In the genomic region with DNA sequence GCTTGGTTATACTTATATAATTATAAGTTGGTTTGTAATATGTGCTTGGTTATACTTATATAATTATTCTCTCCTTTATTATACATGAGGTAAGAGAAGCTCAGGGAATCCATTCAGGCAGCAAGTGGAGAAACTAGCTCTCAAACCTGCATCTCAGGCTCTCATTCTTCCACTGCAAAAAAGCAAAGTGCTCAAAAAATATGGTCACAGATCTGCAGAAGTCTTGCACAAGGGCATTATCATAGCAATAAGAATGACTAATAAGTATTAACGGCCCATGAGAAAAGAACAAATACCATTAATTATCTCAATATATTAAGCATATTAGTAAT, we compare ENCODE assay signal across 8 cellular contexts. TPM values are rescaled to one million over a fixed set of nuclear protein-coding genes. Genes with fewer than 3 reads are reported as not detected.
DNase-seq lines count a peak whose midpoint lies in the region; ATAC-seq and TF ChIP-seq lines count a peak whose summit lies in the region.

No MANE protein-coding gene starts in this region.

- no peaks in the 10 kb centered on the region for H3K27me3 ChIP-seq in left ventricle myocardium inferior (ENCODE audit: low read depth)

- no peak for TF ChIP-seq CTCF in left ventricle myocardium inferior (IDR thresholded peaks at IDR 0.05; ENCODE audit: borderline replicate concordance)
- no peak for TF ChIP-seq CTCF in GM10266 (IDR thresholded peaks at IDR 0.05; ENCODE audit: control insufficient read depth, insufficient read depth, low read depth, missing control alignments)

- H3K36me3 Mint-ChIP-seq in activated T-helper 1 cell treated with anti-CD3 and anti-CD28 coated beads, Interleukin-12 subunit alpha, Interleukin-12 subunit beta, Interleukin-2, Interleukin-4 antibody, amounts not matched to agents 30 ng/mL and 10 ng/mL and 1 ng/mL, durations not matched to agents 14 hours and 24 hours and 36 hours (ENCODE audit: low read depth) = peaks cover 2% of the 10 kb centered on the region
- H3K36me3 Mint-ChIP-seq in memory B cell = no peaks in the 10 kb centered on the region

- H3K9me3 ChIP-seq in left ventricle myocardium inferior (replicated peaks) = no peaks in the 10 kb centered on the region

- peaks cover 41% of the 10 kb centered on the region for H3K4me1 Mint-ChIP-seq in activated T-helper 1 cell treated with anti-CD3 and anti-CD28 coated beads, Interleukin-12 subunit alpha, Interleukin-12 subunit beta, Interleukin-2, Interleukin-4 antibody, amounts not matched to agents 30 ng/mL and 10 ng/mL and 1 ng/mL, durations not matched to agents 14 hours and 24 hours and 36 hours (ENCODE audit: low read depth)
- peaks cover 12% of the 10 kb centered on the region for H3K4me1 Mint-ChIP-seq in memory B cell

- H3K27ac ChIP-seq in left ventricle myocardium inferior (replicated peaks) = peak overlapping the region; percentile 85

- intact Hi-C loops in left ventricle myocardium inferior (cut with micrococcal nuclease) = no loop called here
- intact Hi-C loops in Right ventricle myocardium inferior (cut with DNase I) = loop anchor here (1.0 to 10.0 kb wide), 2 partner anchors 17 to 260 kb away; a partner anchor contains a TSS
- intact Hi-C loops in activated T-helper 1 cell treated with anti-CD3 and anti-CD28 coated beads, Interleukin-12 subunit alpha, Interleukin-12 subunit beta, Interleukin-2, Interleukin-4 antibody, amounts not matched to agents 30 ng/mL and 10 ng/mL and 1 ng/mL, durations not matched to agents 14 hours and 24 hours and 36 hours (cut with micrococcal nuclease) = loop anchor here (1.0 to 5.0 kb wide), 5 partner anchors 17 to 528 kb away; a partner anchor contains a TSS

- no peaks in the 10 kb centered on the region for H3K9me3 Mint-ChIP-seq in activated T-helper 1 cell treated with anti-CD3 and anti-CD28 coated beads, Interleukin-12 subunit alpha, Interleukin-12 subunit beta, Interleukin-2, Interleukin-4 antibody, amounts not matched to agents 30 ng/mL and 10 ng/mL and 1 ng/mL, durations not matched to agents 14 hours and 24 hours and 36 hours
- no peaks in the 10 kb centered on the region for H3K9me3 Mint-ChIP-seq in memory B cell

- ATAC-seq in Right ventricle myocardium inferior = no peak
- ATAC-seq in memory B cell (ENCODE audit: low read depth) = no peak
- ATAC-seq in HG03354 (IDR thresholded peaks at IDR 0.05; ENCODE audit: poor library complexity, severe bottlenecking, unreplicated experiment) = no peak

- H3K36me3 ChIP-seq in left ventricle myocardium inferior = no peaks in the 10 kb centered on the region

- peaks cover 10% of the 10 kb centered on the region for H3K27me3 Mint-ChIP-seq in activated T-helper 1 cell treated with anti-CD3 and anti-CD28 coated beads, Interleukin-12 subunit alpha, Interleukin-12 subunit beta, Interleukin-2, Interleukin-4 antibody, amounts not matched to agents 30 ng/mL and 10 ng/mL and 1 ng/mL, durations not matched to agents 14 hours and 24 hours and 36 hours (ENCODE audit: insufficient read depth)
- H3K27me3 Mint-ChIP-seq in memory B cell = peaks cover 2% of the 10 kb centered on the region

- H3K27ac Mint-ChIP-seq in activated T-helper 1 cell treated with anti-CD3 and anti-CD28 coated beads, Interleukin-12 subunit alpha, Interleukin-12 subunit beta, Interleukin-2, Interleukin-4 antibody, amounts not matched to agents 30 ng/mL and 10 ng/mL and 1 ng/mL, durations not matched to agents 14 hours and 24 hours and 36 hours = peak overlapping the region; percentile 40
- H3K27ac Mint-ChIP-seq in memory B cell = peak overlapping the region; percentile 90

- peak overlapping the region; percentile 82 for H3K4me3 Mint-ChIP-seq in activated T-helper 1 cell treated with anti-CD3 and anti-CD28 coated beads, Interleukin-12 subunit alpha, Interleukin-12 subunit beta, Interleukin-2, Interleukin-4 antibody, amounts not matched to agents 30 ng/mL and 10 ng/mL and 1 ng/mL, durations not matched to agents 14 hours and 24 hours and 36 hours
- H3K4me3 Mint-ChIP-seq in memory B cell = no peak overlapping the region

- peaks cover 84% of the 10 kb centered on the region for H3K4me1 ChIP-seq in left ventricle myocardium inferior

- H3K4me3 ChIP-seq in left ventricle myocardium inferior = peak overlapping the region; percentile 76

- no peak for DNase-seq in left ventricle myocardium inferior
- no peak for DNase-seq in Right ventricle myocardium inferior (ENCODE audit: missing footprints)
- no peak for DNase-seq in activated T-helper 1 cell treated with anti-CD3 and anti-CD28 coated beads, Interleukin-12 subunit alpha, Interleukin-12 subunit beta, Interleukin-2, Interleukin-4 antibody, amounts not matched to agents 30 ng/mL and 10 ng/mL and 1 ng/mL, durations not matched to agents 14 hours and 24 hours and 36 hours (ENCODE audit: low spot score)
- DNase-seq in memory B cell (ENCODE audit: low spot score in 2 of 2) = no peak
- no peak for DNase-seq in GM10266 (ENCODE audit: extremely low spot score)
- DNase-seq in putamen (ENCODE audit: low spot score) = no peak
- no peak for DNase-seq in EL

RNA-seq across cellular contexts. Expression of a gene that starts 0.5 kb away (rescaled TPM):
- total RNA-seq in left ventricle myocardium inferior (19.8 TPM), Right ventricle myocardium inferior (20.7 TPM)
- total RNA-seq in activated T-helper 1 cell treated with anti-CD3 and anti-CD28 coated beads, Interleukin-12 subunit alpha, Interleukin-12 subunit beta, Interleukin-2, Interleukin-4 antibody, amounts not matched to agents 30 ng/mL and 10 ng/mL and 1 ng/mL, durations not matched to agents 14 hours and 24 hours and 36 hours = 46.5 and 46.7 TPM in 2 replicates

RNA-seq across cellular contexts. Expression of a gene that starts 16.3 kb away (rescaled TPM):
- total RNA-seq in left ventricle myocardium inferior = 13.7 TPM
- 18.0 TPM for total RNA-seq in Right ventricle myocardium inferior
- total RNA-seq in activated T-helper 1 cell treated with anti-CD3 and anti-CD28 coated beads, Interleukin-12 subunit alpha, Interleukin-12 subunit beta, Interleukin-2, Interleukin-4 antibody, amounts not matched to agents 30 ng/mL and 10 ng/mL and 1 ng/mL, durations not matched to agents 14 hours and 24 hours and 36 hours = 52.2 and 58.1 TPM in 2 replicates
